In genomic region chr12:66709444-66709773, GRCh38 we compare ENCODE assay signal across 15 cellular contexts. TPM values are rescaled to one million over a fixed set of nuclear protein-coding genes. Genes with fewer than 3 reads are reported as not detected.
A peak's percentile ranks its signal among the peaks of the same experiment; 100 is the strongest.
DNase-seq lines count a peak whose midpoint lies in the region; ATAC-seq and TF ChIP-seq lines count a peak whose summit lies in the region.
"Had no signal": no experiment of that assay in that cellular context is flagged by ENCODE, and none has a peak within 500 bp of the region (broad histone marks: within the 10 kb centered on the region; RNA-seq: fewer than 3 reads in every experiment).

No MANE protein-coding gene starts in this region.

- no peak overlapping the region for H3K4me3 ChIP-seq in cardiac muscle cell
- no peak overlapping the region for H3K4me3 ChIP-seq in right atrium auricular region
- no peak overlapping the region for H3K4me3 ChIP-seq in mucosa of descending colon

- H3K9me3 ChIP-seq in cardiac muscle cell (ENCODE audit: low read depth), result peaks cover 2% of the 10 kb centered on the region
- peaks cover 0 to 5% of the 10 kb centered on the region in 2 donors for H3K9me3 ChIP-seq in right atrium auricular region
- H3K9me3 ChIP-seq in mucosa of descending colon, result no peaks in the 10 kb centered on the region
- H3K9me3 ChIP-seq: Caco-2 had no signal

- no peaks in the 10 kb centered on the region for H3K36me3 ChIP-seq in cardiac muscle cell
- no peaks in the 10 kb centered on the region for H3K36me3 ChIP-seq in right atrium auricular region
- H3K36me3 ChIP-seq in mucosa of descending colon (ENCODE audit: low read depth), result no peaks in the 10 kb centered on the region

- no peaks in the 10 kb centered on the region for H3K27me3 ChIP-seq in cardiac muscle cell
- H3K27me3 ChIP-seq in right atrium auricular region, result no peaks in the 10 kb centered on the region

- peaks cover 23% of the 10 kb centered on the region for H3K4me1 Mint-ChIP-seq in activated CD4-positive, alpha-beta T cell treated with anti-CD3 and anti-CD28 coated beads for 36 hours
- H3K4me1 Mint-ChIP-seq in activated CD8-positive, alpha-beta T cell treated with anti-CD3 and anti-CD28 coated beads, Interleukin-2, amount 10 ng/mL, durations not matched to agents 7 days and 5 days (ENCODE audit: low read depth), result peaks cover 29% of the 10 kb centered on the region

- intact Hi-C loops in activated CD4-positive, alpha-beta T cell treated with anti-CD3 and anti-CD28 coated beads for 36 hours (cut with DNase I, micrococcal nuclease), result loop anchor here (2.0 to 5.0 kb wide), 4 partner anchors 151 to 567 kb away; no protein-coding TSS in a partner anchor
- intact Hi-C loops in mucosa of descending colon (cut with DNase I, micrococcal nuclease), result no loop called here

- H3K27ac Mint-ChIP-seq in activated CD4-positive, alpha-beta T cell treated with anti-CD3 and anti-CD28 coated beads for 36 hours, result no peak overlapping the region
- H3K27ac Mint-ChIP-seq in activated CD8-positive, alpha-beta T cell treated with anti-CD3 and anti-CD28 coated beads, Interleukin-2, amount 10 ng/mL, durations not matched to agents 7 days and 5 days, result peak overlapping the region; percentile 78
- H3K27ac Mint-ChIP-seq: CD14-positive monocyte had no signal

- H3K27ac ChIP-seq in cardiac muscle cell (peak overlapping the region; percentile 8), right atrium auricular region (no peak overlapping the region)

- DNase-seq in activated CD4-positive, alpha-beta T cell treated with anti-CD3 and anti-CD28 coated beads for 36 hours, result no peak
- no peak for DNase-seq in activated CD4-positive, alpha-beta T cell treated with anti-CD3 and anti-CD28 coated beads, Interleukin-2, amount 50 U/mL, for 48 hours
- DNase-seq in cardiac muscle cell (ENCODE audit: low read depth in 1 of 2, low spot score in 1 of 2) (no peak), right atrium auricular region (ENCODE audit: low spot score) (no peak), GOT3 (lab: John Stamatoyannopoulos, UW) (no peak), HuH-7 (ENCODE audit: low spot score) (no peak), mucosa of descending colon (no peak)
- no peak for DNase-seq in activated CD8-positive, alpha-beta T cell treated with anti-CD3 and anti-CD28 coated beads, Interleukin-2, amount 10 ng/mL, durations not matched to agents 7 days and 5 days
- DNase-seq: 8988T, Caco-2, NCI-H2029 treated with DMSO at 0.1 percent for 48 hours, NCI-H510A, Right ventricle myocardium superior had no signal

- CTCF ChIA-PET in activated CD4-positive, alpha-beta T cell treated with anti-CD3 and anti-CD28 coated beads for 36 hours (lab: Charles Lee), result interaction anchor here (0.6 to 5.1 kb wide), 25 partner anchors 9 to 447 kb away, joined by 3 to 56 read pairs (median 4); no protein-coding TSS in a partner anchor
- CTCF ChIA-PET in activated CD8-positive, alpha-beta T cell treated with anti-CD3 and anti-CD28 coated beads, Interleukin-2, amount 10 ng/mL, durations not matched to agents 7 days and 5 days (lab: Charles Lee), result interaction anchor here (0.7 to 2.9 kb wide), 12 partner anchors 10 to 601 kb away, joined by 3 to 42 read pairs (median 4); no protein-coding TSS in a partner anchor

- POLR2A ChIA-PET in activated CD4-positive, alpha-beta T cell treated with anti-CD3 and anti-CD28 coated beads for 36 hours (lab: Charles Lee), result no interaction called here
- POLR2A ChIA-PET in activated CD8-positive, alpha-beta T cell treated with anti-CD3 and anti-CD28 coated beads, Interleukin-2, amount 10 ng/mL, durations not matched to agents 7 days and 5 days (lab: Charles Lee), result no interaction called here

- TF ChIP-seq CTCF in cardiac muscle cell (IDR thresholded peaks at IDR 0.05; ENCODE audit: low read depth, low read length) (no peak), right atrium auricular region (IDR thresholded peaks at IDR 0.05) (no peak), mucosa of descending colon (IDR thresholded peaks at IDR 0.05) (no peak)

- peak; percentile 23 for ATAC-seq in activated CD4-positive, alpha-beta T cell treated with anti-CD3 and anti-CD28 coated beads for 36 hours
- peak; percentile 30 for ATAC-seq in activated CD8-positive, alpha-beta T cell treated with anti-CD3 and anti-CD28 coated beads, Interleukin-2, amount 10 ng/mL, durations not matched to agents 7 days and 5 days
- ATAC-seq in mucosa of descending colon, result no peak

- no peaks in the 10 kb centered on the region for H3K36me3 Mint-ChIP-seq in activated CD4-positive, alpha-beta T cell treated with anti-CD3 and anti-CD28 coated beads for 36 hours (ENCODE audit: low read depth)
- peaks cover 2% of the 10 kb centered on the region for H3K36me3 Mint-ChIP-seq in activated CD8-positive, alpha-beta T cell treated with anti-CD3 and anti-CD28 coated beads, Interleukin-2, amount 10 ng/mL, durations not matched to agents 7 days and 5 days (ENCODE audit: low read depth)
- H3K36me3 Mint-ChIP-seq: CD14-positive monocyte had no signal

- peaks cover 2% of the 10 kb centered on the region for H3K27me3 Mint-ChIP-seq in activated CD4-positive, alpha-beta T cell treated with anti-CD3 and anti-CD28 coated beads for 36 hours
- peaks cover 2% of the 10 kb centered on the region for H3K27me3 Mint-ChIP-seq in activated CD8-positive, alpha-beta T cell treated with anti-CD3 and anti-CD28 coated beads, Interleukin-2, amount 10 ng/mL, durations not matched to agents 7 days and 5 days (ENCODE audit: low read depth)

- H3K4me1 ChIP-seq in cardiac muscle cell (ENCODE audit: low read depth), result peaks cover 37% of the 10 kb centered on the region
- no peaks in the 10 kb centered on the region for H3K4me1 ChIP-seq in right atrium auricular region
- H3K4me1 ChIP-seq in mucosa of descending colon (ENCODE audit: low read depth), result no peaks in the 10 kb centered on the region
- H3K4me1 ChIP-seq: Caco-2 had no signal

- H3K9me3 Mint-ChIP-seq in activated CD4-positive, alpha-beta T cell treated with anti-CD3 and anti-CD28 coated beads for 36 hours (ENCODE audit: low read depth), result no peaks in the 10 kb centered on the region
- no peaks in the 10 kb centered on the region for H3K9me3 Mint-ChIP-seq in activated CD8-positive, alpha-beta T cell treated with anti-CD3 and anti-CD28 coated beads, Interleukin-2, amount 10 ng/mL, durations not matched to agents 7 days and 5 days (ENCODE audit: insufficient read depth)

- H3K4me3 Mint-ChIP-seq in activated CD4-positive, alpha-beta T cell treated with anti-CD3 and anti-CD28 coated beads for 36 hours, result no peak overlapping the region
- peak overlapping the region; percentile 37 for H3K4me3 Mint-ChIP-seq in activated CD8-positive, alpha-beta T cell treated with anti-CD3 and anti-CD28 coated beads, Interleukin-2, amount 10 ng/mL, durations not matched to agents 7 days and 5 days

RNA-seq across cellular contexts. Expression of gene GRIP1, which starts 30.5 kb away (rescaled TPM):
- total RNA-seq in activated CD4-positive, alpha-beta T cell treated with anti-CD3 and anti-CD28 coated beads for 36 hours, result 1 to 10 TPM in 1 of 2 experiments, under 1 TPM in 1; 0.53 to 2.4 TPM
- total RNA-seq in cardiac muscle cell (5.2 and 7.4 TPM in 2 replicates), right atrium auricular region (10 to 100 TPM in 1 of 2 donors, 1 to 10 TPM in 1; 5.3 to 12.6 TPM), mucosa of descending colon (10 to 100 TPM in 2 of 3 donors, 1 to 10 TPM in 1; 6.6 to 22.8 (median 12.8) TPM)
- polyA plus RNA-seq in cardiac muscle cell, result 2.6 and 10.2 TPM in 2 replicates
- total RNA-seq in activated CD8-positive, alpha-beta T cell treated with anti-CD3 and anti-CD28 coated beads, Interleukin-2, amount 10 ng/mL, durations not matched to agents 7 days and 5 days, result under 1 TPM; 0.29 to 0.55 TPM
- polyA plus RNA-seq: AG04450, CD14-positive monocyte had no signal

Comparison
In these comparisons a context has a peak if more than half of its experiments do, and no peak if none do; other contexts are left out.
1. intact Hi-C loops: an anchor here in activated CD4-positive, alpha-beta T cell treated with anti-CD3 and anti-CD28 coated beads for 36 hours (2.0 to 5.0 kb wide); none called in mucosa of descending colon.